In genomic region chr13:29743229-29743786, GRCh38 we compare ENCODE assay signal across 1 cellular context.
A peak's percentile ranks its signal among the peaks of the same experiment; 100 is the strongest.
TF ChIP-seq lines count a peak whose summit lies in the region.

No MANE protein-coding gene starts in this region.

TF ChIP-seq in PFSK-1, 5 proteins besides CTCF, POLR2A, EP300 and RAD21 (continued from another document):
- TF ChIP-seq REST (IDR thresholded peaks at IDR 0.05; ENCODE audit: insufficient read depth in 1 of 2, low read depth in 2 of 2, low read length in 2 of 2) = peak in 1 of 2 experiments; percentile 51; a peak in 1 of 4 replicates
- TF ChIP-seq TAF1 (IDR thresholded peaks at IDR 0.05; ENCODE audit: borderline replicate concordance, insufficient read depth, low read length) = no peak
- peak; percentile 17 for TF ChIP-seq FOXP2 (optimal IDR thresholded peaks at IDR 0.05; ENCODE audit: borderline replicate concordance, extremely low read depth, extremely low read length, insufficient read depth)
- no peak for TF ChIP-seq SIN3A (IDR thresholded peaks at IDR 0.05; ENCODE audit: borderline replicate concordance, insufficient read depth, low read length)
